Comparison of ENCODE assay signal across 15 cellular contexts in genomic region chr9:89391585-89391984, GRCh38.
"Had no signal": no experiment of that assay in that cellular context is flagged by ENCODE, and none has a peak within 500 bp of the region (broad histone marks: within the 10 kb centered on the region; RNA-seq: fewer than 3 reads in every experiment).

No MANE protein-coding gene starts in this region.

- H3K27ac ChIP-seq: suprapubic skin, WERI-Rb-1 had no signal

- H3K27ac Mint-ChIP-seq: T-helper 17 cell, type B pancreatic cell had no signal

- H3K27me3 ChIP-seq: suprapubic skin had no signal

- H3K4me3 ChIP-seq: lung, suprapubic skin had no signal

- H3K4me3 Mint-ChIP-seq: activated CD4-positive, alpha-beta T cell treated with anti-CD3 and anti-CD28 coated beads for 36 hours; endodermal cell; T-helper 17 cell; type B pancreatic cell had no signal

- H3K4me1 Mint-ChIP-seq: activated CD4-positive, alpha-beta T cell treated with anti-CD3 and anti-CD28 coated beads for 36 hours had no signal

- H3K9me3 ChIP-seq: suprapubic skin had no signal

- H3K9me3 Mint-ChIP-seq: endodermal cell, type B pancreatic cell had no signal

- H3K27me3 Mint-ChIP-seq: activated CD4-positive, alpha-beta T cell treated with anti-CD3 and anti-CD28 coated beads for 36 hours; T-helper 17 cell; type B pancreatic cell had no signal

- DNase-seq: activated CD4-positive, alpha-beta T cell treated with anti-CD3 and anti-CD28 coated beads for 36 hours; activated CD8-positive, alpha-beta memory T cell treated with anti-CD3 and anti-CD28 coated beads for 24 hours; dermis blood vessel endothelial cell; endodermal cell; erythroblast; midbrain; SHP77 treated with DMSO at 0.1 percent for 48 hours; stimulated activated CD4-positive, alpha-beta T cell treated with anti-CD3 and anti-CD28 coated beads, Interleukin-12 subunit alpha, Interleukin-12 subunit beta, amount 100 ng/mL, for 4 hours; stimulated activated CD4-positive, alpha-beta T cell treated with anti-CD3 and anti-CD28 coated beads, Interleukin-2, amount 100 ng/mL, for 24 hours; T-helper 17 cell; WERI-Rb-1 had no signal

- ATAC-seq: activated CD4-positive, alpha-beta T cell treated with anti-CD3 and anti-CD28 coated beads for 36 hours; SK-N-SH treated with all-trans-retinoic acid at 6 μM for 48 hours; T-helper 17 cell had no signal
